ENCODE assay signal across 8 cellular contexts in the genomic region with DNA sequence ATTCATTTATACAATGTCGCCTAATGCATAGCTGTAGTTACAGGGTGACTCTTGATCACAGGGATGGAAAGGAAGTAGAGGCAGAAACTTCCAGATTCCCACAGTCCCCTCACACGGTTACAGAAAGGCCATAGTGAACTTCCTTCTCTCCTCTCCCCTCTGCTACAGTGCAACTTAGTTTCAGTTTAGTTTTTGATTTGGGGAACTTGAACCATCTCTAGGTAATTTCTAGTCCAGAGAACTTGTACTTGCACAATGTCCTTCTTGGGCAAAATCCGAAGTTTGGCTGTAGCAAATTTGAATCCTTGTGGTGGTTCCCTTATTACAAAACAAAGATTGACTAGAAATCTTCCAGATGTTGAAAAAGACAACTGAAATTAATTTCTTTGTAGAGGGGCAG. TPM values are rescaled to one million over a fixed set of nuclear protein-coding genes. Genes with fewer than 3 reads are reported as not detected.
DNase-seq lines count a peak whose midpoint lies in the region; ATAC-seq and TF ChIP-seq lines count a peak whose summit lies in the region.

No MANE protein-coding gene starts in this region.

- peak overlapping the region; percentile 27 for H3K27ac Mint-ChIP-seq in activated T-helper 1 cell treated with anti-CD3 and anti-CD28 coated beads, Interleukin-12 subunit alpha, Interleukin-12 subunit beta, Interleukin-2, Interleukin-4 antibody, amounts not matched to agents 30 ng/mL and 10 ng/mL and 1 ng/mL, durations not matched to agents 14 hours and 24 hours and 36 hours

- peaks cover 49% of the 10 kb centered on the region for H3K4me1 Mint-ChIP-seq in activated T-helper 1 cell treated with anti-CD3 and anti-CD28 coated beads, Interleukin-12 subunit alpha, Interleukin-12 subunit beta, Interleukin-2, Interleukin-4 antibody, amounts not matched to agents 30 ng/mL and 10 ng/mL and 1 ng/mL, durations not matched to agents 14 hours and 24 hours and 36 hours (ENCODE audit: low read depth)

- H3K36me3 ChIP-seq in left ventricle myocardium inferior (peaks cover 6% of the 10 kb centered on the region), right atrium auricular region (no peaks in the 10 kb centered on the region), mesenchymal stem cell (ENCODE audit: control insufficient read depth in 1 of 2, insufficient read depth in 2 of 2, low read depth in 1 of 2, low read length in 2 of 2) (peaks cover 0 to 11% of the 10 kb centered on the region in 2 experiments)

- H3K4ac ChIP-seq in mesenchymal stem cell (ENCODE audit: low read depth in 1 of 2, low read length in 2 of 2), result no peak overlapping the region

- H3K9me3 Mint-ChIP-seq in activated T-helper 1 cell treated with anti-CD3 and anti-CD28 coated beads, Interleukin-12 subunit alpha, Interleukin-12 subunit beta, Interleukin-2, Interleukin-4 antibody, amounts not matched to agents 30 ng/mL and 10 ng/mL and 1 ng/mL, durations not matched to agents 14 hours and 24 hours and 36 hours, result no peaks in the 10 kb centered on the region

- H2BK12ac ChIP-seq in mesenchymal stem cell (ENCODE audit: low read length in 2 of 2), result no peak overlapping the region

- H3K4me3 Mint-ChIP-seq in activated T-helper 1 cell treated with anti-CD3 and anti-CD28 coated beads, Interleukin-12 subunit alpha, Interleukin-12 subunit beta, Interleukin-2, Interleukin-4 antibody, amounts not matched to agents 30 ng/mL and 10 ng/mL and 1 ng/mL, durations not matched to agents 14 hours and 24 hours and 36 hours, result peak overlapping the region; percentile 97

- peaks cover 8% of the 10 kb centered on the region for H3K36me3 Mint-ChIP-seq in activated T-helper 1 cell treated with anti-CD3 and anti-CD28 coated beads, Interleukin-12 subunit alpha, Interleukin-12 subunit beta, Interleukin-2, Interleukin-4 antibody, amounts not matched to agents 30 ng/mL and 10 ng/mL and 1 ng/mL, durations not matched to agents 14 hours and 24 hours and 36 hours (ENCODE audit: low read depth)

- peak overlapping the region; percentile 97 for H3K9ac ChIP-seq in mesenchymal stem cell (ENCODE audit: low read length)

- no peak for ATAC-seq in GM18873 (IDR thresholded peaks at IDR 0.05; ENCODE audit: low FRiP score, unreplicated experiment)

- H3K79me1 ChIP-seq in mesenchymal stem cell (replicated peaks; ENCODE audit: low read length, poor library complexity, severe bottlenecking), result peaks cover 5% of the 10 kb centered on the region

- intact Hi-C loops in left ventricle myocardium inferior (cut with micrococcal nuclease), result no loop called here
- intact Hi-C loops in activated T-helper 1 cell treated with anti-CD3 and anti-CD28 coated beads, Interleukin-12 subunit alpha, Interleukin-12 subunit beta, Interleukin-2, Interleukin-4 antibody, amounts not matched to agents 30 ng/mL and 10 ng/mL and 1 ng/mL, durations not matched to agents 14 hours and 24 hours and 36 hours (cut with micrococcal nuclease), result loop anchor here (5.0 to 10.0 kb wide), 3 partner anchors 306 to 564 kb away; a partner anchor contains a TSS

- no peak overlapping the region for H2BK15ac ChIP-seq in mesenchymal stem cell (ENCODE audit: low read depth, poor library complexity, severe bottlenecking)

- H3K27ac ChIP-seq in left ventricle myocardium inferior (replicated peaks), result peak overlapping the region; percentile 93
- H3K27ac ChIP-seq in right atrium auricular region, result no peak overlapping the region
- no peak overlapping the region for H3K27ac ChIP-seq in mesenchymal stem cell (ENCODE audit: low read length, poor library complexity, severe bottlenecking)

- no peak overlapping the region for H3K23ac ChIP-seq in mesenchymal stem cell (ENCODE audit: low read length in 2 of 2)

- H4K8ac ChIP-seq in mesenchymal stem cell (ENCODE audit: low read length), result no peak overlapping the region

- WGBS in mesenchymal stem cell, result 100% methylated on average over 1 of the region's 3 CpGs

- no peak overlapping the region for H3K18ac ChIP-seq in mesenchymal stem cell (ENCODE audit: low read depth in 1 of 2, low read length in 2 of 2)

- DNase-seq in left ventricle myocardium inferior, result no peak
- no peak for DNase-seq in right atrium auricular region (ENCODE audit: low spot score)
- DNase-seq in activated T-helper 1 cell treated with anti-CD3 and anti-CD28 coated beads, Interleukin-12 subunit alpha, Interleukin-12 subunit beta, Interleukin-2, Interleukin-4 antibody, amounts not matched to agents 30 ng/mL and 10 ng/mL and 1 ng/mL, durations not matched to agents 14 hours and 24 hours and 36 hours (ENCODE audit: low spot score), result no peak
- DNase-seq in mesenchymal stem cell, result no peak
- DNase-seq in GM10266 (ENCODE audit: extremely low spot score), result no peak
- no peak for DNase-seq in NCI-H2171 (lab: John Stamatoyannopoulos, UW)
- DNase-seq in NCI-H345 (lab: John Stamatoyannopoulos, UW), result no peak

- no peak overlapping the region for H2AFZ ChIP-seq in mesenchymal stem cell (ENCODE audit: low read depth, low read length)

- H4K91ac ChIP-seq in mesenchymal stem cell (ENCODE audit: low read length), result no peak overlapping the region

- H2AK5ac ChIP-seq in mesenchymal stem cell (ENCODE audit: low read length, severe bottlenecking), result no peak overlapping the region

- H3K4me3 ChIP-seq in left ventricle myocardium inferior (peak overlapping the region; percentile 93), right atrium auricular region (no peak overlapping the region), mesenchymal stem cell (ENCODE audit: insufficient read depth in 1 of 2, low read depth in 1 of 2, low read length in 2 of 2) (peak overlapping the region in 1 of 2 experiments; percentile 99)

- no peaks in the 10 kb centered on the region for H3K27me3 Mint-ChIP-seq in activated T-helper 1 cell treated with anti-CD3 and anti-CD28 coated beads, Interleukin-12 subunit alpha, Interleukin-12 subunit beta, Interleukin-2, Interleukin-4 antibody, amounts not matched to agents 30 ng/mL and 10 ng/mL and 1 ng/mL, durations not matched to agents 14 hours and 24 hours and 36 hours (ENCODE audit: insufficient read depth)

- no peak overlapping the region for H2BK120ac ChIP-seq in mesenchymal stem cell (ENCODE audit: low read depth, low read length)

- H3K4me1 ChIP-seq in left ventricle myocardium inferior (peaks cover 30% of the 10 kb centered on the region), right atrium auricular region (peaks cover 0 to 16% of the 10 kb centered on the region in 2 donors), mesenchymal stem cell (ENCODE audit: control insufficient read depth, insufficient read depth, low read depth, low read length) (no peaks in the 10 kb centered on the region)

- no peak overlapping the region for H3K14ac ChIP-seq in mesenchymal stem cell (ENCODE audit: low read length in 2 of 2)

- peaks cover 3% of the 10 kb centered on the region for H3K27me3 ChIP-seq in left ventricle myocardium inferior (ENCODE audit: low read depth)
- H3K27me3 ChIP-seq in right atrium auricular region, result no peaks in the 10 kb centered on the region
- H3K27me3 ChIP-seq in mesenchymal stem cell (ENCODE audit: control insufficient read depth in 1 of 2, insufficient read depth in 1 of 2, low read length in 2 of 2), result no peaks in the 10 kb centered on the region

- H3K9me3 ChIP-seq in left ventricle myocardium inferior (replicated peaks), result no peaks in the 10 kb centered on the region
- no peaks in the 10 kb centered on the region for H3K9me3 ChIP-seq in right atrium auricular region
- H3K9me3 ChIP-seq in mesenchymal stem cell (ENCODE audit: control insufficient read depth, low read length), result no peaks in the 10 kb centered on the region

- H2BK5ac ChIP-seq in mesenchymal stem cell (ENCODE audit: low read depth, low read length, poor library complexity, severe bottlenecking), result no peak overlapping the region

- no peak overlapping the region for H3K4me2 ChIP-seq in mesenchymal stem cell (ENCODE audit: low read length, poor library complexity, severe bottlenecking)

- TF ChIP-seq CTCF in left ventricle myocardium inferior (IDR thresholded peaks at IDR 0.05; ENCODE audit: borderline replicate concordance), result no peak
- TF ChIP-seq CTCF in right atrium auricular region (IDR thresholded peaks at IDR 0.05), result no peak
- TF ChIP-seq CTCF in GM10266 (IDR thresholded peaks at IDR 0.05; ENCODE audit: control insufficient read depth, insufficient read depth, low read depth, missing control alignments), result no peak

RNA-seq across cellular contexts. Expression of a gene that starts 1.2 kb away (rescaled TPM):
- total RNA-seq in left ventricle myocardium inferior (32.2 TPM), right atrium auricular region (10 to 100 TPM; 55.2 to 71.2 TPM)
- total RNA-seq in activated T-helper 1 cell treated with anti-CD3 and anti-CD28 coated beads, Interleukin-12 subunit alpha, Interleukin-12 subunit beta, Interleukin-2, Interleukin-4 antibody, amounts not matched to agents 30 ng/mL and 10 ng/mL and 1 ng/mL, durations not matched to agents 14 hours and 24 hours and 36 hours, result 25.4 and 30.8 TPM in 2 replicates
- 17.8 TPM for polyA plus RNA-seq in mesenchymal stem cell (2013, experiment 1 of 2)
- 16.2 TPM for polyA plus RNA-seq in mesenchymal stem cell (2013, experiment 2 of 2)
